Comparison of ENCODE assay signal across 9 cellular contexts in the genomic region with DNA sequence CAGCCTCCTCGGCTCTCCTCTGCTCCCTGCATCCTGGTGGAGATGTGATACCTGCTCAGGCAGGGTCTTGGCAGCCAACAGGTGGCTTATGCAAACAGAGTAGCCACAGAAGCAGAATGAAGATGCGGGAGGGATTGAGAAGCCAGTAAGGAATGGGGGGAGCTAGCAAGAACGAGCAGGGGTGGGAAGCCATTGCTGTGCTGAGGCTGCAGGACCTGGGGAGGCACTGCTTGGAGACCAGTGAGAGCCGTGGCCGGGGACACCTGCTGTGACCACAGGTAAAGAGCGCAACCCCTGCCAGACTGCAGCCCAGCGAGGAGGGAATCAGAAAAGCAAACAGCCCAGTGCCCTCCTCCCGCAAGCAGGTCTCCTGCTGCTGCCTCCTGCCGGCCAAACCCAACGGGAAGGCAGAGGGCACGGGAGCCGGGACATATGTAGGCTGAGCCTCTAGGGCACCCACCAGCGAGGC. TPM values are rescaled to one million over a fixed set of nuclear protein-coding genes. Genes with fewer than 3 reads are reported as not detected.
DNase-seq lines count a peak whose midpoint lies in the region; ATAC-seq and FAIRE-seq lines count a peak whose summit lies in the region.
"Had no signal": no experiment of that assay in that cellular context is flagged by ENCODE, and none has a peak within 500 bp of the region (broad histone marks: within the 10 kb centered on the region; RNA-seq: fewer than 3 reads in every experiment).

No MANE protein-coding gene starts in this region.

- no peaks in the 10 kb centered on the region for H3K36me3 Mint-ChIP-seq in activated naive CD8-positive, alpha-beta T cell treated with anti-CD3 and anti-CD28 coated beads for 36 hours

- no peak overlapping the region for H3K27ac Mint-ChIP-seq in activated naive CD8-positive, alpha-beta T cell treated with anti-CD3 and anti-CD28 coated beads for 36 hours

- no peak for ATAC-seq in GM18873 (IDR thresholded peaks at IDR 0.05; ENCODE audit: low FRiP score, unreplicated experiment)

- H3K4me3 Mint-ChIP-seq in activated naive CD8-positive, alpha-beta T cell treated with anti-CD3 and anti-CD28 coated beads for 36 hours = no peak overlapping the region

- peak; percentile 45 for DNase-seq in D341Med (ENCODE audit: low spot score)
- peak; percentile 52 for DNase-seq in HuH-7.5 (ENCODE audit: low spot score)
- DNase-seq in activated naive CD8-positive, alpha-beta T cell treated with anti-CD3 and anti-CD28 coated beads for 36 hours = peak; percentile 19
- DNase-seq in lung microvascular endothelial cell (ENCODE audit: low read depth in 2 of 2) = peak; percentile 45 to 52
- DNase-seq in mucosa of gallbladder (ENCODE audit: low spot score) = no peak
- DNase-seq in GM19239 (ENCODE audit: insufficient read length, low spot score) = no peak
- DNase-seq in DMS114 treated with DMSO at 0.1 percent for 48 hours (lab: John Stamatoyannopoulos, UW; ENCODE audit: unreplicated experiment) = no peak
- DNase-seq: upper lobe of left lung had no signal

- H3K9me3 Mint-ChIP-seq in activated naive CD8-positive, alpha-beta T cell treated with anti-CD3 and anti-CD28 coated beads for 36 hours = no peaks in the 10 kb centered on the region

- FAIRE-seq in GM19239 (lab: Jason Lieb, UNC) = no peak

- H3K27me3 Mint-ChIP-seq in activated naive CD8-positive, alpha-beta T cell treated with anti-CD3 and anti-CD28 coated beads for 36 hours = peaks cover 36% of the 10 kb centered on the region

- H3K4me1 Mint-ChIP-seq in activated naive CD8-positive, alpha-beta T cell treated with anti-CD3 and anti-CD28 coated beads for 36 hours = peaks cover 1% of the 10 kb centered on the region

RNA-seq across cellular contexts. Expression of gene AIPL1, which starts 14.7 kb away (rescaled TPM):
- total RNA-seq in activated naive CD8-positive, alpha-beta T cell treated with anti-CD3 and anti-CD28 coated beads for 36 hours = not detected
- total RNA-seq in lung microvascular endothelial cell (not detected in 2 replicates), mucosa of gallbladder (not detected)
- total RNA-seq: upper lobe of left lung had no signal

RNA-seq across cellular contexts. Expression of gene PIMREG, which starts 24.0 kb away (rescaled TPM):
- 1 to 10 TPM; 4.8 to 5.7 TPM for total RNA-seq in activated naive CD8-positive, alpha-beta T cell treated with anti-CD3 and anti-CD28 coated beads for 36 hours
- 4.6 and 10.5 TPM in 2 replicates for total RNA-seq in lung microvascular endothelial cell
- 1.4 TPM for total RNA-seq in mucosa of gallbladder

Comparison
In these comparisons a context has a peak if more than half of its experiments do, and no peak if none do; other contexts are left out.
1. DNase-seq: peak in D341Med (single experiment), HuH-7.5 (single experiment), activated naive CD8-positive, alpha-beta T cell treated with anti-CD3 and anti-CD28 coated beads for 36 hours (single experiment) and lung microvascular endothelial cell (2 of 2); none in mucosa of gallbladder (single experiment), GM19239 (single experiment) and DMS114 treated with DMSO at 0.1 percent for 48 hours (single experiment).